12 cellular contexts compared by ENCODE assay signal in genomic region chr16:74682556-74682955, GRCh38. TPM values are rescaled to one million over a fixed set of nuclear protein-coding genes. Genes with fewer than 3 reads are reported as not detected.
DNase-seq lines count a peak whose midpoint lies in the region; ATAC-seq and TF ChIP-seq lines count a peak whose summit lies in the region.
"Had no signal": no experiment of that assay in that cellular context is flagged by ENCODE, and none has a peak within 500 bp of the region (broad histone marks: within the 10 kb centered on the region; RNA-seq: fewer than 3 reads in every experiment).

No MANE protein-coding gene starts in this region.

- H2AFZ ChIP-seq in GM23338, result no peak overlapping the region

- H3K4me3 Mint-ChIP-seq in stimulated activated naive CD8-positive, alpha-beta T cell treated with anti-CD3 and anti-CD28 coated beads, Interleukin-15, Interleukin-2, amounts not matched to agents 100 ng/mL and 50 ng/mL, for 24 hours, result no peak overlapping the region
- H3K4me3 Mint-ChIP-seq in GM23338, result no peak overlapping the region
- H3K4me3 Mint-ChIP-seq: CD14-positive monocyte had no signal

- H3K27ac ChIP-seq in GM23338 (ENCODE audit: low read depth) (no peak overlapping the region), upper lobe of right lung (no peak overlapping the region)
- H3K27ac ChIP-seq: A549 had no signal

- H3K27me3 ChIP-seq in GM23338 (ENCODE audit: insufficient read depth) (no peaks in the 10 kb centered on the region), upper lobe of right lung (no peaks in the 10 kb centered on the region)

- H3K9me3 Mint-ChIP-seq in stimulated activated naive CD8-positive, alpha-beta T cell treated with anti-CD3 and anti-CD28 coated beads, Interleukin-15, Interleukin-2, amounts not matched to agents 100 ng/mL and 50 ng/mL, for 24 hours, result no peaks in the 10 kb centered on the region
- no peaks in the 10 kb centered on the region for H3K9me3 Mint-ChIP-seq in GM23338
- H3K9me3 Mint-ChIP-seq: CD14-positive monocyte had no signal

- H3K4me1 ChIP-seq in GM23338 (ENCODE audit: insufficient read depth) (no peaks in the 10 kb centered on the region), upper lobe of right lung (no peaks in the 10 kb centered on the region)
- H3K4me1 ChIP-seq: A549 had no signal

- no peak overlapping the region for H3K4me2 ChIP-seq in GM23338
- H3K4me2 ChIP-seq: A549 had no signal

- no peak for ATAC-seq in stimulated activated naive CD8-positive, alpha-beta T cell treated with anti-CD3 and anti-CD28 coated beads, Interleukin-15, Interleukin-2, amounts not matched to agents 100 U/mL and 50 U/mL, for 24 hours
- peak; percentile 64 for ATAC-seq in GM23338
- peak; percentile 12 for ATAC-seq in upper lobe of right lung

- no peak for DNase-seq in stimulated activated naive CD8-positive, alpha-beta T cell treated with anti-CD3 and anti-CD28 coated beads, Interleukin-15, Interleukin-2, amounts not matched to agents 100 U/mL and 50 U/mL, for 24 hours
- peak; percentile 9 for DNase-seq in GM23338 (ENCODE audit: low spot score)
- peak; percentile 33 for DNase-seq in iPS-NIHi11 (ENCODE audit: low spot score)
- no peak for DNase-seq in upper lobe of right lung
- DNase-seq in mesenteric fat pad (ENCODE audit: low spot score), result no peak
- DNase-seq in T-helper 9 cell, result no peak
- no peak for DNase-seq in H4 (ENCODE audit: low spot score)
- DNase-seq: DMS53, H7 had no signal

- no peaks in the 10 kb centered on the region; the same call in 1 of the 2 replicates for H3K36me3 ChIP-seq in GM23338 (ENCODE audit: insufficient read depth)
- peaks cover 65% of the 10 kb centered on the region for H3K36me3 ChIP-seq in upper lobe of right lung

- TF ChIP-seq CTCF in GM23338 (conservative IDR thresholded peaks at IDR 0.05; ENCODE audit: low read depth in 2 of 2), result no peak
- no peak for TF ChIP-seq CTCF in upper lobe of right lung (IDR thresholded peaks at IDR 0.05)

- H3K9me2 ChIP-seq in GM23338 (ENCODE audit: insufficient read depth), result no peaks in the 10 kb centered on the region

- H3K4me1 Mint-ChIP-seq in stimulated activated naive CD8-positive, alpha-beta T cell treated with anti-CD3 and anti-CD28 coated beads, Interleukin-15, Interleukin-2, amounts not matched to agents 100 ng/mL and 50 ng/mL, for 24 hours (ENCODE audit: low read depth), result peaks cover 4% of the 10 kb centered on the region
- peaks cover 6% of the 10 kb centered on the region for H3K4me1 Mint-ChIP-seq in GM23338

- H4K20me1 ChIP-seq in GM23338 (replicated peaks; ENCODE audit: insufficient read depth), result no peaks in the 10 kb centered on the region; the same call in 1 of the 2 replicates

- H3F3A ChIP-seq in GM23338 (replicated peaks; ENCODE audit: low read depth), result no peaks in the 10 kb centered on the region

- no peaks in the 10 kb centered on the region for H3K79me2 ChIP-seq in GM23338 (replicated peaks; ENCODE audit: insufficient read depth)

- H3K9me3 ChIP-seq in upper lobe of right lung, result no peaks in the 10 kb centered on the region
- H3K9me3 ChIP-seq: A549 had no signal

- H3K27me3 Mint-ChIP-seq in stimulated activated naive CD8-positive, alpha-beta T cell treated with anti-CD3 and anti-CD28 coated beads, Interleukin-15, Interleukin-2, amounts not matched to agents 100 ng/mL and 50 ng/mL, for 24 hours, result no peaks in the 10 kb centered on the region
- no peaks in the 10 kb centered on the region for H3K27me3 Mint-ChIP-seq in GM23338 (ENCODE audit: insufficient read depth, low read depth, poor library complexity)

- H3K27ac Mint-ChIP-seq in stimulated activated naive CD8-positive, alpha-beta T cell treated with anti-CD3 and anti-CD28 coated beads, Interleukin-15, Interleukin-2, amounts not matched to agents 100 ng/mL and 50 ng/mL, for 24 hours, result peak overlapping the region; percentile 58
- no peak overlapping the region; the same call in 1 of the 2 replicates for H3K27ac Mint-ChIP-seq in GM23338

- H3K4me3 ChIP-seq in GM23338 (no peak overlapping the region), upper lobe of right lung (no peak overlapping the region)
- H3K4me3 ChIP-seq: A549 had no signal

- intact Hi-C loops in upper lobe of right lung (cut with DNase I), result no loop called here

- peaks cover 56% of the 10 kb centered on the region for H3K36me3 Mint-ChIP-seq in stimulated activated naive CD8-positive, alpha-beta T cell treated with anti-CD3 and anti-CD28 coated beads, Interleukin-15, Interleukin-2, amounts not matched to agents 100 ng/mL and 50 ng/mL, for 24 hours (ENCODE audit: low read depth)
- no peaks in the 10 kb centered on the region for H3K36me3 Mint-ChIP-seq in GM23338 (ENCODE audit: low read depth)

TF ChIP-seq in GM23338, 12 proteins besides CTCF, POLR2A, EP300 and RAD21:
- TF ChIP-seq ZNF114 (CRISPR knock-in tag; IDR thresholded peaks at IDR 0.05), result no peak
- no peak for TF ChIP-seq ETS1 (IDR thresholded peaks at IDR 0.05)
- no peak for TF ChIP-seq POLR2AphosphoS5 (IDR thresholded peaks at IDR 0.05; ENCODE audit: low read depth)

RNA-seq across cellular contexts. Expression of gene RFWD3, which starts 15.9 kb away (rescaled TPM):
- total RNA-seq in GM23338 (2014; rRNA removed; shearing (Covaris generic)), result 105 and 113 TPM in 2 replicates
- polyA plus RNA-seq in GM23338 (2016; fragmentation: Nextera tagmentation; extraction: Ambion mirVana), result 27.6 and 28.1 TPM in 2 replicates
- total RNA-seq in upper lobe of right lung (16.7 TPM), mesenteric fat pad (14.7 TPM)
- total RNA-seq in H4 (2014; rRNA removed; shearing (Covaris generic)), result 30.8 and 33.8 TPM in 2 replicates

RNA-seq across cellular contexts. Expression of gene MLKL, which starts 18.1 kb away (rescaled TPM):
- 7.5 and 9.7 TPM in 2 replicates for total RNA-seq in GM23338 (2014; rRNA removed; shearing (Covaris generic))
- polyA plus RNA-seq in GM23338 (2016; fragmentation: Nextera tagmentation; extraction: Ambion mirVana), result 5.1 and 6.2 TPM in 2 replicates
- total RNA-seq in upper lobe of right lung, result 28.6 TPM
- 25.0 TPM for total RNA-seq in mesenteric fat pad
- 6.6 and 8.4 TPM in 2 replicates for total RNA-seq in H4 (2014; rRNA removed; shearing (Covaris generic))

Comparison
In these comparisons a context has a peak if more than half of its experiments do, and no peak if none do; other contexts are left out.
1. DNase-seq: peak in GM23338 (single experiment) and iPS-NIHi11 (single experiment); none in stimulated activated naive CD8-positive, alpha-beta T cell treated with anti-CD3 and anti-CD28 coated beads, Interleukin-15, Interleukin-2, amounts not matched to agents 100 U/mL and 50 U/mL, for 24 hours (single experiment), upper lobe of right lung (single experiment), mesenteric fat pad (single experiment), T-helper 9 cell (single experiment) and H4 (single experiment).